ENCODE assay signal across 1 cellular context in the genomic region with DNA sequence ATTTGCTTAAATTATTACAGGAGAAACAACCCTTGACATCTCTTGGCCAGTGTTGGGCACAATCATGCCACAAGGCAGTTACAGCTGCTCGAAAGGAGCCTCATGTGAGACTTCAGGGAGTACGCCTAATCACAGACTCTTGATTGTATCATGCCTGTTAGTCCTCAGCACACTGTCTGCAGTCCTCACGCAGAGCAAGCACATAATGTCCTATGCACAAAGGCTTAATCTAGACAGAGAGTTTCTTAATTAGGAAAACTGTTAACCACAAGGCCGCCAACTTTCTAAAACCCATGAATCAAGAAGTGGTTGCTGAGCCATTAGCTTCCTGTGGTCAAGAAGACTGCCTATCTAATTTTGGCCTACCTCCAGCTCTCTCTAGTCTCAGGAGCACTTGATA.
TF ChIP-seq lines count a peak whose summit lies in the region.

No MANE protein-coding gene starts in this region.

TF ChIP-seq in H1, 55 proteins besides CTCF, POLR2A, EP300 and RAD21:
- TF ChIP-seq BCL11A (IDR thresholded peaks at IDR 0.05; ENCODE audit: low read depth in 2 of 2, low read length in 2 of 2) (no peak), RFX5 (IDR thresholded peaks at IDR 0.05; ENCODE audit: borderline replicate concordance, low read depth, low read length) (no peak), JUND (IDR thresholded peaks at IDR 0.05; ENCODE audit: low read length) (no peak), POLR2AphosphoS5 (IDR thresholded peaks at IDR 0.05; ENCODE audit: low read depth, low read length) (no peak), JUN (IDR thresholded peaks at IDR 0.05; ENCODE audit: low read depth, low read length) (no peak)
- TF ChIP-seq, protein P1, sequence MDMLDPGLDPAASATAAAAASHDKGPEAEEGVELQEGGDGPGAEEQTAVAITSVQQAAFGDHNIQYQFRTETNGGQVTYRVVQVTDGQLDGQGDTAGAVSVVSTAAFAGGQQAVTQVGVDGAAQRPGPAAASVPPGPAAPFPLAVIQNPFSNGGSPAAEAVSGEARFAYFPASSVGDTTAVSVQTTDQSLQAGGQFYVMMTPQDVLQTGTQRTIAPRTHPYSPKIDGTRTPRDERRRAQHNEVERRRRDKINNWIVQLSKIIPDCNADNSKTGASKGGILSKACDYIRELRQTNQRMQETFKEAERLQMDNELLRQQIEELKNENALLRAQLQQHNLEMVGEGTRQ (IDR thresholded peaks at IDR 0.05; ENCODE audit: low read length), result no peak
